ENCODE assay signal across 15 cellular contexts in genomic region chr1:63863137-63863536, GRCh38.
DNase-seq lines count a peak whose midpoint lies in the region; ATAC-seq and TF ChIP-seq lines count a peak whose summit lies in the region.
"Had no signal": no experiment of that assay in that cellular context is flagged by ENCODE, and none has a peak within 500 bp of the region (broad histone marks: within the 10 kb centered on the region; RNA-seq: fewer than 3 reads in every experiment).

No MANE protein-coding gene starts in this region.

- no peaks in the 10 kb centered on the region for H3F3A ChIP-seq in neural cell (ENCODE audit: insufficient read depth, low read length, poor library complexity, severe bottlenecking)

- POLR2A ChIA-PET in Panc1 (lab: Charles Lee): no interaction called here

- H3K27me3 ChIP-seq in Panc1 (ENCODE audit: control insufficient read depth, insufficient read depth, low read length) (no peaks in the 10 kb centered on the region), neural cell (ENCODE audit: insufficient read depth, low read depth, low read length) (no peaks in the 10 kb centered on the region)
- H3K27me3 ChIP-seq: BLaER1 treated with 17β-estradiol and CSF1 and Interleukin-3, amounts not matched to agents 10 nM and 100 nM had no signal

- H3K27ac ChIP-seq in Panc1 (ENCODE audit: low read length) (no peak overlapping the region), neural cell (ENCODE audit: low read length) (no peak overlapping the region)
- H3K27ac ChIP-seq: BLaER1 treated with 17β-estradiol and CSF1 and Interleukin-3, amounts not matched to agents 10 nM and 100 nM had no signal

- no peak for TF ChIP-seq RAD21 in neural cell (conservative IDR thresholded peaks at IDR 0.05)

- H3K36me3 ChIP-seq in Panc1 (ENCODE audit: control insufficient read depth, insufficient read depth, low read length) (no peaks in the 10 kb centered on the region), neural cell (ENCODE audit: insufficient read depth, low read length) (no peaks in the 10 kb centered on the region)
- H3K36me3 ChIP-seq: BLaER1 treated with 17β-estradiol and CSF1 and Interleukin-3, amounts not matched to agents 10 nM and 100 nM had no signal

- H3K79me2 ChIP-seq in neural cell (replicated peaks; ENCODE audit: insufficient read depth, low read length): no peaks in the 10 kb centered on the region

- no TSS peak for BruUV-seq in Panc1 (replicated peaks; lab: Mats Ljungman, UMichigan)

- no peak for DNase-seq in Panc1 (ENCODE audit: low read depth, low spot score)
- no peak for DNase-seq in epithelial cell of proximal tubule (ENCODE audit: low read depth)
- no peak for DNase-seq in cerebellar cortex (ENCODE audit: low spot score)
- no peak for DNase-seq in middle frontal gyrus (ENCODE audit: extremely low spot score, low spot score)
- DNase-seq: Calu3; CD8-positive, alpha-beta T cell; DMS 273 treated with DMSO at 0.1 percent for 48 hours; DMS53; DND-41; EL; H9 had no signal

- H3K9me2 ChIP-seq in neural cell (ENCODE audit: insufficient read depth, low read length): no peaks in the 10 kb centered on the region

- H3K4me2 ChIP-seq in neural cell (ENCODE audit: low read length): no peak overlapping the region
- H3K4me2 ChIP-seq: BLaER1 treated with 17β-estradiol and CSF1 and Interleukin-3, amounts not matched to agents 10 nM and 100 nM had no signal

- H3K9ac ChIP-seq in neural cell (ENCODE audit: low read length): no peak overlapping the region
- H3K9ac ChIP-seq: BLaER1 treated with 17β-estradiol and CSF1 and Interleukin-3, amounts not matched to agents 10 nM and 100 nM had no signal

- H3K4me3 ChIP-seq in Panc1 (ENCODE audit: low read depth in 2 of 2, low read length in 2 of 2): no peak overlapping the region
- no peak overlapping the region for H3K4me3 ChIP-seq in epithelial cell of proximal tubule (ENCODE audit: low read depth, low read length)
- no peak overlapping the region for H3K4me3 ChIP-seq in neural cell (ENCODE audit: low read length)
- H3K4me3 ChIP-seq: BLaER1 treated with 17β-estradiol and CSF1 and Interleukin-3, amounts not matched to agents 10 nM and 100 nM; GM12878 had no signal

- no peaks in the 10 kb centered on the region for H4K20me1 ChIP-seq in neural cell (ENCODE audit: insufficient read depth)
- H4K20me1 ChIP-seq: BLaER1 treated with 17β-estradiol and CSF1 and Interleukin-3, amounts not matched to agents 10 nM and 100 nM had no signal

- in situ Hi-C loops in Panc1 (cut with HindIII; ENCODE audit: low pct_unique_long_range_greater_than_20kb, low sequenced_read_pairs): no loop called here

- ATAC-seq in Panc1 (0 out of 2 replicates have a peak, but pooled peaks have one; percentile 25), GM18517 (IDR thresholded peaks at IDR 0.05; ENCODE audit: unreplicated experiment) (no peak)
- ATAC-seq: CD8-positive, alpha-beta T cell; GM12878 had no signal

- TF ChIP-seq CTCF in Panc1 (IDR thresholded peaks at IDR 0.05): no peak
- TF ChIP-seq CTCF in epithelial cell of proximal tubule (conservative IDR thresholded peaks at IDR 0.05; ENCODE audit: low read depth, low read length): peak; percentile 20
- no peak for TF ChIP-seq CTCF in neural cell (IDR thresholded peaks at IDR 0.05; ENCODE audit: poor library complexity, severe bottlenecking)

- no peaks in the 10 kb centered on the region for H3K9me3 ChIP-seq in Panc1 (ENCODE audit: control insufficient read depth, insufficient read depth, low read depth, low read length)
- H3K9me3 ChIP-seq in neural cell (ENCODE audit: low read length): no peaks in the 10 kb centered on the region
- H3K9me3 ChIP-seq: BLaER1 treated with 17β-estradiol and CSF1 and Interleukin-3, amounts not matched to agents 10 nM and 100 nM had no signal

- TF ChIP-seq EP300 in neural cell (conservative IDR thresholded peaks at IDR 0.05; ENCODE audit: poor library complexity, severe bottlenecking): peak; percentile 73

- CTCF ChIA-PET in Panc1 (lab: Charles Lee): no interaction called here

- no peak overlapping the region for H2AFZ ChIP-seq in neural cell (ENCODE audit: low read depth, low read length)

- peaks cover 44% of the 10 kb centered on the region for H3K4me1 ChIP-seq in Panc1 (ENCODE audit: control insufficient read depth, insufficient read depth, low read length)
- H3K4me1 ChIP-seq: BLaER1 treated with 17β-estradiol and CSF1 and Interleukin-3, amounts not matched to agents 10 nM and 100 nM had no signal

- intact Hi-C loops in Panc1 (cut with micrococcal nuclease; ENCODE audit: unreplicated experiment): loop anchor here (10.0 kb wide), 1 partner anchor 88 kb away; the partner anchor contains the start of gene ROR1

TF ChIP-seq in neural cell, 6 proteins besides CTCF, POLR2A, EP300 and RAD21:
- TF ChIP-seq POLR2AphosphoS5 (IDR thresholded peaks at IDR 0.05) (peak; percentile 47), SMC3 (conservative IDR thresholded peaks at IDR 0.05; ENCODE audit: poor library complexity) (no peak)
